In genomic region chr11:130772266-130773227, GRCh38 we compare ENCODE assay signal across 10 cellular contexts.
DNase-seq lines count a peak whose midpoint lies in the region; ATAC-seq and TF ChIP-seq lines count a peak whose summit lies in the region.
"Had no signal": no experiment of that assay in that cellular context is flagged by ENCODE, and none has a peak within 500 bp of the region (broad histone marks: within the 10 kb centered on the region; RNA-seq: fewer than 3 reads in every experiment).

No MANE protein-coding gene starts in this region.

- H3K4me3 Mint-ChIP-seq in MCF 10A (ENCODE audit: unreplicated experiment): no peak overlapping the region
- H3K4me3 Mint-ChIP-seq in endothelial cell (ENCODE audit: unreplicated experiment): no peak overlapping the region

- CTCF ChIA-PET in MCF 10A (lab: Yijun Ruan, JAX): interaction anchor here (1.9 kb wide), 1 partner anchor 337 kb away, joined by 4 read pairs; no protein-coding TSS in a partner anchor

- intact Hi-C loops in Right ventricle myocardium superior (cut with DNase I) (no loop called here), MCF 10A (cut with micrococcal nuclease) (no loop called here)

- peaks cover 5% of the 10 kb centered on the region for H3K9me3 Mint-ChIP-seq in MCF 10A (ENCODE audit: unreplicated experiment)
- no peaks in the 10 kb centered on the region for H3K9me3 Mint-ChIP-seq in endothelial cell (ENCODE audit: unreplicated experiment)

- H3K4me3 ChIP-seq in right atrium auricular region: no peak overlapping the region

- ATAC-seq in Right ventricle myocardium superior (ENCODE audit: poor library complexity) (peak; percentile 19), HG03469 (IDR thresholded peaks at IDR 0.05; ENCODE audit: unreplicated experiment) (no peak)

- no peak overlapping the region for H3K27ac ChIP-seq in right atrium auricular region

- DNase-seq in Right ventricle myocardium superior (no peak), right atrium auricular region (ENCODE audit: low spot score) (no peak), MCF 10A (ENCODE audit: unreplicated experiment) (peak; percentile 88), kidney tubule cell (ENCODE audit: low spot score) (peak; percentile 94), endothelial cell (ENCODE audit: low spot score) (no peak), HuH-7.5 (ENCODE audit: low spot score) (no peak), KG1 (lab: John Stamatoyannopoulos, UW) (no peak)
- DNase-seq: NCI-H82, retina had no signal

- H3K4me1 ChIP-seq in right atrium auricular region: peaks cover 0 to 40% of the 10 kb centered on the region in 2 donors

- POLR2A ChIA-PET in MCF 10A (lab: Yijun Ruan, JAX): interaction anchor here (0.6 to 0.9 kb wide), 3 partner anchors 15 to 324 kb away, joined by 3 read pairs; partner anchors contain the start of gene ADAMTS15

- H3K36me3 ChIP-seq in right atrium auricular region: no peaks in the 10 kb centered on the region

- no peak for TF ChIP-seq CTCF in right atrium auricular region (IDR thresholded peaks at IDR 0.05)
- no peak for TF ChIP-seq CTCF in MCF 10A (IDR thresholded peaks at IDR 0.05; ENCODE audit: unreplicated experiment)
- TF ChIP-seq CTCF in endothelial cell (IDR thresholded peaks at IDR 0.05; ENCODE audit: unreplicated experiment): no peak

- peaks cover 0 to 2% of the 10 kb centered on the region in 2 donors for H3K9me3 ChIP-seq in right atrium auricular region

- no TSS peak for BruUV-seq in MCF 10A (replicated peaks; lab: Mats Ljungman, UMichigan)

- peaks cover 34% of the 10 kb centered on the region for H3K4me1 Mint-ChIP-seq in MCF 10A (ENCODE audit: insufficient read depth, unreplicated experiment)
- no peaks in the 10 kb centered on the region for H3K4me1 Mint-ChIP-seq in endothelial cell (ENCODE audit: unreplicated experiment)

- H3K27ac Mint-ChIP-seq in MCF 10A (ENCODE audit: low read depth, unreplicated experiment): peak overlapping the region; percentile 78
- H3K27ac Mint-ChIP-seq in endothelial cell (ENCODE audit: unreplicated experiment): no peak overlapping the region

- H3K27me3 ChIP-seq in right atrium auricular region: no peaks in the 10 kb centered on the region

- H3K27me3 Mint-ChIP-seq in MCF 10A (ENCODE audit: insufficient read depth, unreplicated experiment) (no peaks in the 10 kb centered on the region), endothelial cell (ENCODE audit: unreplicated experiment) (peaks cover 2% of the 10 kb centered on the region)

- peaks cover 4% of the 10 kb centered on the region for H3K36me3 Mint-ChIP-seq in MCF 10A (ENCODE audit: insufficient read depth, unreplicated experiment)
- no peaks in the 10 kb centered on the region for H3K36me3 Mint-ChIP-seq in endothelial cell (ENCODE audit: low read depth, unreplicated experiment)

Comparison
In these comparisons a context has a peak if more than half of its experiments do, and no peak if none do; other contexts are left out.
1. DNase-seq: peak in MCF 10A (single experiment) and kidney tubule cell (single experiment); none in Right ventricle myocardium superior (single experiment), right atrium auricular region (single experiment), endothelial cell (single experiment), HuH-7.5 (single experiment) and KG1 (single experiment).